Comparison of ENCODE assay signal across 25 cellular contexts in the genomic region with DNA sequence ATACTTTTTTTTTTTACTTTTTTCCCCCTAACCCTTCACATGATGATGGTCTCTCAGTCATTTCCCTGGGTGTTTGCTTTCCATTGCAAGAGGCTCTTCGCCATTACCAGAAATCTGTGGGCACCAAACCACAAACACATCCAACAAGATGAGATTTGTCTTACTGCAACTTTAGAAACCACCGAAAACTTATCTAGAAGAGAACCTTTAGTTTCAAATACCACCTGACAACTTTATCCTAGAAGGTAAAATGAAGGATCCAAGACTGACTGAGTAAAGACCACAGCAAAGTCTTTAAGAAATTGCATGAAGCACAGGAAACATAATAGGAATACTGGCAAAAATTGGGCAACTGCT.
DNase-seq lines count a peak whose midpoint lies in the region; ATAC-seq lines count a peak whose summit lies in the region.
"Had no signal": no experiment of that assay in that cellular context is flagged by ENCODE, and none has a peak within 500 bp of the region (broad histone marks: within the 10 kb centered on the region; RNA-seq: fewer than 3 reads in every experiment).

No MANE protein-coding gene starts in this region.

- peak; percentile 43 for ATAC-seq in GM18498 (IDR thresholded peaks at IDR 0.05; ENCODE audit: unreplicated experiment)
- peak; percentile 30 for ATAC-seq in GM19452 (IDR thresholded peaks at IDR 0.05; ENCODE audit: unreplicated experiment)
- ATAC-seq in HG02798 (IDR thresholded peaks at IDR 0.05; ENCODE audit: poor library complexity, unreplicated experiment): peak; percentile 39
- peak; percentile 34 for ATAC-seq in HG03432 (IDR thresholded peaks at IDR 0.05; ENCODE audit: unreplicated experiment)
- no peak for ATAC-seq in activated naive CD8-positive, alpha-beta T cell treated with anti-CD3 and anti-CD28 coated beads, Interleukin-2, amount 50 U/mL, for 24 hours
- no peak for ATAC-seq in GM21381 (IDR thresholded peaks at IDR 0.05; ENCODE audit: unreplicated experiment)
- ATAC-seq in GM19467 (IDR thresholded peaks at IDR 0.05; ENCODE audit: unreplicated experiment): no peak
- ATAC-seq: CD8-positive, alpha-beta T cell; K562; PC-3; Right ventricle myocardium inferior; SK-N-SH treated with all-trans-retinoic acid at 6 μM for 48 hours; T-helper 17 cell had no signal

- H3K4me3 Mint-ChIP-seq in activated naive CD8-positive, alpha-beta T cell treated with anti-CD3 and anti-CD28 coated beads, Interleukin-2, amount 50 U/mL, for 24 hours: no peak overlapping the region
- H3K4me3 Mint-ChIP-seq: B cell; CD8-positive, alpha-beta T cell; T-helper 17 cell had no signal

- DNase-seq in activated naive CD8-positive, alpha-beta T cell treated with anti-CD3 and anti-CD28 coated beads, Interleukin-2, amount 50 U/mL, for 24 hours: no peak
- DNase-seq in NCI-H1048 (lab: John Stamatoyannopoulos, UW): no peak
- DNase-seq: CD8-positive, alpha-beta T cell; Kasumi-1; MV-4-11; NCI-H1105 treated with DMSO at 0.1 percent for 48 hours; NCI-H146; NCI-H1930; NCI-H2107; NCI-H524; NCI-H748 treated with DMSO at 0.1 percent for 48 hours; NK-92 treated with Interleukin-12 subunit alpha and Interleukin-12 subunit beta, amount 100 ng/mL, for 24 hours; SJCRH30; T-helper 17 cell had no signal

- peaks cover 7% of the 10 kb centered on the region for H3K9me3 Mint-ChIP-seq in activated naive CD8-positive, alpha-beta T cell treated with anti-CD3 and anti-CD28 coated beads, Interleukin-2, amount 50 U/mL, for 24 hours

- H3K27ac Mint-ChIP-seq in activated naive CD8-positive, alpha-beta T cell treated with anti-CD3 and anti-CD28 coated beads, Interleukin-2, amount 50 U/mL, for 24 hours: no peak overlapping the region
- H3K27ac Mint-ChIP-seq: B cell; CD8-positive, alpha-beta T cell; T-helper 17 cell had no signal

- H3K4me1 Mint-ChIP-seq in activated naive CD8-positive, alpha-beta T cell treated with anti-CD3 and anti-CD28 coated beads, Interleukin-2, amount 50 U/mL, for 24 hours: no peaks in the 10 kb centered on the region
- H3K4me1 Mint-ChIP-seq: B cell, T-helper 17 cell had no signal

- no peaks in the 10 kb centered on the region for H3K36me3 Mint-ChIP-seq in activated naive CD8-positive, alpha-beta T cell treated with anti-CD3 and anti-CD28 coated beads, Interleukin-2, amount 50 U/mL, for 24 hours (ENCODE audit: low read depth)
- H3K36me3 Mint-ChIP-seq: CD8-positive, alpha-beta T cell had no signal

- H3K27me3 Mint-ChIP-seq in activated naive CD8-positive, alpha-beta T cell treated with anti-CD3 and anti-CD28 coated beads, Interleukin-2, amount 50 U/mL, for 24 hours: no peaks in the 10 kb centered on the region
- H3K27me3 Mint-ChIP-seq: B cell, T-helper 17 cell had no signal

Comparison
In these comparisons a context has a peak if more than half of its experiments do, and no peak if none do; other contexts are left out.
1. ATAC-seq: peak in GM18498 (single experiment), GM19452 (single experiment), HG02798 (single experiment) and HG03432 (single experiment); none in activated naive CD8-positive, alpha-beta T cell treated with anti-CD3 and anti-CD28 coated beads, Interleukin-2, amount 50 U/mL, for 24 hours (single experiment), GM21381 (single experiment) and GM19467 (single experiment).